Comparison of ENCODE assay signal across 8 cellular contexts in the genomic region with DNA sequence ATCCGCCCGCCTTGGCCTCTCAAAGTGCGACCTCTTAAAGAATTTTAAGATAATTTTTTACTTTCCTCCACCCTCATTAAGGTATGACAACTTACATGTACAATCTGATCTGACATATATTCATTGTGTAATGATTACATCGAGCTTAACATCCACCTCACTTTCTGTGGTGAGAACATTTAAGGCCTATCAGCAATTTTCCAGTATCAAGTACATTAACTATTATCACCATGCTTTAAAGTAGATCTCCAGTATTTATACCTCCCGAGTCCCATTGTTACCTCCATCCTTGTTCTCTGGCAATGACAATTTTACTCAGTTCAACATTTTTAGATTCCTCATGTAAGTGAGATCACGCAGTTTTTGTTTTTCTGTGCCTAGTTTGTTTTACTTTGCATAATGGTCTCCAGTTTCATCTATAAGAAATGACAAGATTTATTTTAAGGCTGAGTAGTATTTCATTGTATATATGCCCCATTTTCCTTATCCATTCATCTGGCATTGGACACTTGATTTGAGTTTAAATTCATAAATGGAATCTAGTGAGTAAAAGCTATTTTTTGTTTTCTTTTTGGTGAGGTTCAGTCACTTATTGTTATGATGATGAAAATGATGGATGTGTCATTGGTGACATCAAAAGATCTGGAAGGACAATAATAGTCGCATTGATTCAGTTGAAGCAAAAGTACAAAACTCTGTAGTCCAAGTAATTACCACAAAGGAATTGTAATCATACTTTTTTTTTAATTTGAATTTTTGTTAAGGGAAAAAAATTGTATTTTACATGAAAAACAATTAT.
DNase-seq lines count a peak whose midpoint lies in the region; ATAC-seq and TF ChIP-seq lines count a peak whose summit lies in the region.

No MANE protein-coding gene starts in this region.

- peaks cover 24% of the 10 kb centered on the region for H3K9me3 Mint-ChIP-seq in endodermal cell

- H3K4me1 Mint-ChIP-seq in endodermal cell = peaks cover 12% of the 10 kb centered on the region

- no peaks in the 10 kb centered on the region for H3K27me3 ChIP-seq in A673 (replicated peaks; ENCODE audit: insufficient read depth, low read depth, low read length, poor library complexity)
- H3K27me3 ChIP-seq in endodermal cell (ENCODE audit: control insufficient read depth, insufficient read depth, low read length, poor library complexity, severe bottlenecking) = no peaks in the 10 kb centered on the region

- H3K36me3 ChIP-seq in A673 (ENCODE audit: insufficient read depth, low read length, poor library complexity, severe bottlenecking) (no peaks in the 10 kb centered on the region), endodermal cell (ENCODE audit: control insufficient read depth, insufficient read depth, low read length) (no peaks in the 10 kb centered on the region)

- peak; percentile 1 for ATAC-seq in GM21526 (IDR thresholded peaks at IDR 0.05; ENCODE audit: low FRiP score, unreplicated experiment)

- peak overlapping the region; percentile 86 for H3K9ac ChIP-seq in endodermal cell (ENCODE audit: extremely low read depth, low read length, poor library complexity, severe bottlenecking)

- H3K9me3 ChIP-seq in A673 (ENCODE audit: low read depth, low read length, poor library complexity, severe bottlenecking) = no peaks in the 10 kb centered on the region
- H3K9me3 ChIP-seq in endodermal cell (ENCODE audit: control insufficient read depth, low read length) = peaks cover 10% of the 10 kb centered on the region

- no peak for DNase-seq in A673 (ENCODE audit: low spot score)
- DNase-seq in endodermal cell = no peak
- DNase-seq in pons (ENCODE audit: low spot score) = peak; percentile 17
- no peak for DNase-seq in DMS114 treated with DMSO at 0.1 percent for 48 hours (lab: John Stamatoyannopoulos, UW; ENCODE audit: unreplicated experiment)
- DNase-seq in activated CD4-positive, alpha-beta T cell treated with anti-CD3 and anti-CD28 coated beads, Interleukin-2, amount 50 U/mL, for 4 hours = no peak
- no peak for DNase-seq in NCI-H1694 (lab: John Stamatoyannopoulos, UW)

- H3K4me1 ChIP-seq in A673 (ENCODE audit: insufficient read depth, low read length, poor library complexity, severe bottlenecking) = no peaks in the 10 kb centered on the region
- no peaks in the 10 kb centered on the region for H3K4me1 ChIP-seq in endodermal cell (ENCODE audit: control insufficient read depth, insufficient read depth, low read length)

- H3K27ac ChIP-seq in A673 (ENCODE audit: low read depth, low read length, poor library complexity, severe bottlenecking) = peak overlapping the region; percentile 70
- peak overlapping the region; percentile 91 for H3K27ac ChIP-seq in endodermal cell (ENCODE audit: low read depth, low read length)

- peak overlapping the region; percentile 95 for H3K4me3 Mint-ChIP-seq in endodermal cell

- intact Hi-C loops in A673 (cut with micrococcal nuclease; ENCODE audit: unreplicated experiment) = no loop called here

- CTCF ChIA-PET in A673 (lab: Charles Lee) = interaction anchor here (1.0 kb wide), 1 partner anchor 70 kb away, joined by 3 read pairs; no protein-coding TSS in a partner anchor

- POLR2A ChIA-PET in A673 (lab: Charles Lee; ENCODE audit: low non-redundant PET) = interaction anchor here (0.5 to 0.8 kb wide), 6 partner anchors 13 to 692 kb away, joined by 3 to 4 read pairs (median 4); a partner anchor contains a TSS

- no TSS peak for BruUV-seq in A673 (replicated peaks; lab: Mats Ljungman, UMichigan)

- peaks cover 14% of the 10 kb centered on the region for H3K36me3 Mint-ChIP-seq in endodermal cell (ENCODE audit: low read depth)

- H3K4me3 ChIP-seq in A673 (ENCODE audit: low read depth, low read length, poor library complexity, severe bottlenecking) (peak overlapping the region; percentile 53), endodermal cell (ENCODE audit: low read length) (peak overlapping the region; percentile 89)

- TF ChIP-seq CTCF in A673 (conservative IDR thresholded peaks at IDR 0.05; ENCODE audit: low read depth, low read length) = no peak
- TF ChIP-seq CTCF in endodermal cell (conservative IDR thresholded peaks at IDR 0.05) = no peak

- peak overlapping the region; percentile 99 for H3K27ac Mint-ChIP-seq in endodermal cell

- no peaks in the 10 kb centered on the region for H3K27me3 Mint-ChIP-seq in endodermal cell (ENCODE audit: insufficient read depth)

- 0 to 8% methylated on average over 2 to 7 of the region's 7 CpGs for WGBS in endodermal cell (ENCODE audit: insufficient coverage in 1 of 2, insufficient read length in 1 of 2), 2 experiments

TF ChIP-seq in PFSK-1, 5 proteins besides CTCF, POLR2A, EP300 and RAD21:
- TF ChIP-seq SIN3A (IDR thresholded peaks at IDR 0.05; ENCODE audit: borderline replicate concordance, insufficient read depth, low read length) (no peak), TAF1 (IDR thresholded peaks at IDR 0.05; ENCODE audit: borderline replicate concordance, insufficient read depth, low read length) (0 out of 2 replicates have a peak, but pooled peaks have one; percentile 2), REST (IDR thresholded peaks at IDR 0.05; ENCODE audit: insufficient read depth in 1 of 2, low read depth in 2 of 2, low read length in 2 of 2) (no peak)
